11 cellular contexts compared by ENCODE assay signal in genomic region chr3:39104961-39105686, GRCh38. TPM values are rescaled to one million over a fixed set of nuclear protein-coding genes. Genes with fewer than 3 reads are reported as not detected.
A peak's percentile ranks its signal among the peaks of the same experiment; 100 is the strongest.
DNase-seq lines count a peak whose midpoint lies in the region; ATAC-seq and TF ChIP-seq lines count a peak whose summit lies in the region.
"Had no signal": no experiment of that assay in that cellular context is flagged by ENCODE, and none has a peak within 500 bp of the region (broad histone marks: within the 10 kb centered on the region; RNA-seq: fewer than 3 reads in every experiment).

No MANE protein-coding gene starts in this region.

- peak; percentile 28 for DNase-seq in stimulated activated CD4-positive, alpha-beta T cell treated with anti-CD3 and anti-CD28 coated beads, Interleukin-4, amount 100 ng/mL, for 1 hour
- no peak for DNase-seq in stimulated activated CD4-positive, alpha-beta T cell treated with anti-CD3 and anti-CD28 coated beads, Interleukin-1b, Interleukin-23, amount 100 ng/mL, for 48 hours
- DNase-seq in WTC11 (ENCODE audit: low spot score) (no peak), vagina (ENCODE audit: extremely low spot score in 2 of 2) (peak; percentile 64 to 83), NCI-H2081 treated with DMSO at 0.1 percent for 48 hours (lab: John Stamatoyannopoulos, UW) (no peak), foreskin keratinocyte (no peak), NCI-H524 treated with DMSO at 0.1 percent for 48 hours (lab: John Stamatoyannopoulos, UW) (no peak)
- DNase-seq in naive thymus-derived CD4-positive, alpha-beta T cell = no peak
- DNase-seq: NK-92 treated with Interleukin-12 subunit alpha and Interleukin-12 subunit beta, amount 100 ng/mL, for 24 hours; stimulated activated CD4-positive, alpha-beta T cell treated with anti-CD3 and anti-CD28 coated beads, Interleukin-4, amount 100 ng/mL, for 24 hours had no signal

- H3K9me3 Mint-ChIP-seq in WTC11 = no peaks in the 10 kb centered on the region
- H3K9me3 Mint-ChIP-seq in naive thymus-derived CD4-positive, alpha-beta T cell = no peaks in the 10 kb centered on the region

- no peak overlapping the region for H3K27ac Mint-ChIP-seq in WTC11
- peak overlapping the region in 8 of 9 donors; percentile 76 to 92 (median 89) for H3K27ac Mint-ChIP-seq in naive thymus-derived CD4-positive, alpha-beta T cell

- CTCF ChIA-PET in WTC11 (lab: Charles Lee) = interaction anchor here (1.1 to 3.0 kb wide), 3 partner anchors 21 to 186 kb away, joined by 3 to 37 read pairs (median 4); no protein-coding TSS in a partner anchor
- CTCF ChIA-PET in naive thymus-derived CD4-positive, alpha-beta T cell (lab: Charles Lee) = interaction anchor here (0.7 to 3.4 kb wide), 6 partner anchors 20 to 186 kb away, joined by 3 to 21 read pairs (median 4); no protein-coding TSS in a partner anchor

- H3K36me3 ChIP-seq in naive thymus-derived CD4-positive, alpha-beta T cell (ENCODE audit: control insufficient read depth in 2 of 3, insufficient read depth in 3 of 3, low read length in 3 of 3) = peaks cover 0 to 15% (median 0%) of the 10 kb centered on the region in 3 experiments
- peaks cover 0 to 5% of the 10 kb centered on the region in 2 donors for H3K36me3 ChIP-seq in vagina

- H3K4me1 ChIP-seq in naive thymus-derived CD4-positive, alpha-beta T cell (ENCODE audit: control insufficient read depth in 2 of 2, insufficient read depth in 2 of 2, low read length in 2 of 2) = peaks cover 18 to 22% of the 10 kb centered on the region in 2 donors
- peaks cover 69% of the 10 kb centered on the region for H3K4me1 ChIP-seq in vagina
- H3K4me1 ChIP-seq in foreskin keratinocyte = peaks cover 10% of the 10 kb centered on the region

- H3K4me3 ChIP-seq in naive thymus-derived CD4-positive, alpha-beta T cell (ENCODE audit: low read length) = no peak overlapping the region
- no peak overlapping the region for H3K4me3 ChIP-seq in vagina

- POLR2A ChIA-PET in WTC11 (lab: Charles Lee) = no interaction called here
- POLR2A ChIA-PET in naive thymus-derived CD4-positive, alpha-beta T cell (lab: Charles Lee) = interaction anchor here (1.1 to 1.7 kb wide), 3 partner anchors 10 to 68 kb away, joined by 4 to 5 read pairs (median 5); no protein-coding TSS in a partner anchor

- ATAC-seq in WTC11 (no peak), foreskin keratinocyte (no peak)
- ATAC-seq in naive thymus-derived CD4-positive, alpha-beta T cell = no peak

- peaks cover 16% of the 10 kb centered on the region for H3K27me3 Mint-ChIP-seq in WTC11 (ENCODE audit: low read depth)
- H3K27me3 Mint-ChIP-seq in naive thymus-derived CD4-positive, alpha-beta T cell = peaks cover 0 to 5% (median 0%) of the 10 kb centered on the region in 5 donors

- TF ChIP-seq CTCF in WTC11 (IDR thresholded peaks at IDR 0.05) (no peak), vagina (IDR thresholded peaks at IDR 0.05) (no peak), foreskin keratinocyte (conservative IDR thresholded peaks at IDR 0.05) (no peak)

- peak overlapping the region; percentile 89; the same call in 1 of the 2 replicates for H3K4me3 Mint-ChIP-seq in WTC11
- peak overlapping the region in 7 of 10 donors; percentile 82 to 100 (median 89) for H3K4me3 Mint-ChIP-seq in naive thymus-derived CD4-positive, alpha-beta T cell

- peaks cover 5% of the 10 kb centered on the region; the same call in 1 of the 2 replicates for H3K36me3 Mint-ChIP-seq in WTC11
- peaks cover 0 to 9% (median 0%) of the 10 kb centered on the region in 5 donors for H3K36me3 Mint-ChIP-seq in naive thymus-derived CD4-positive, alpha-beta T cell

- no peak for TF ChIP-seq POLR2A in vagina (IDR thresholded peaks at IDR 0.05)

- no peaks in the 10 kb centered on the region for H3K9me3 ChIP-seq in naive thymus-derived CD4-positive, alpha-beta T cell (ENCODE audit: control insufficient read depth in 2 of 3, low read length in 3 of 3)
- no peaks in the 10 kb centered on the region for H3K9me3 ChIP-seq in vagina

- H3K4me1 Mint-ChIP-seq in WTC11 = peaks cover 23% of the 10 kb centered on the region
- H3K4me1 Mint-ChIP-seq in naive thymus-derived CD4-positive, alpha-beta T cell = peaks cover 50 to 75% (median 61%) of the 10 kb centered on the region in 7 donors

- H3K27me3 ChIP-seq in naive thymus-derived CD4-positive, alpha-beta T cell (ENCODE audit: control insufficient read depth in 2 of 2, insufficient read depth in 2 of 2, low read length in 2 of 2) = no peaks in the 10 kb centered on the region
- H3K27me3 ChIP-seq in vagina = no peaks in the 10 kb centered on the region
- no peaks in the 10 kb centered on the region for H3K27me3 ChIP-seq in foreskin keratinocyte

- intact Hi-C loops in naive thymus-derived CD4-positive, alpha-beta T cell (cut with micrococcal nuclease) = loop anchor here in 1 of 2 donors (5.0 kb wide), 1 partner anchor 968 kb away; the partner anchor contains the start of genes ACAA1 and MYD88
- intact Hi-C loops in vagina (cut with DNase I) = loop anchor here (5.0 kb wide), 1 partner anchor 42 kb away; no protein-coding TSS in a partner anchor

- H3K27ac ChIP-seq in naive thymus-derived CD4-positive, alpha-beta T cell (ENCODE audit: low read depth, low read length) = peak overlapping the region; percentile 27
- H3K27ac ChIP-seq in vagina = no peak overlapping the region
- no peak overlapping the region for H3K27ac ChIP-seq in foreskin keratinocyte

TF ChIP-seq in WTC11, 78 proteins besides CTCF, POLR2A, EP300 and RAD21 (continues in another document):
- TF ChIP-seq JAZF1 (CRISPR knock-in tag; IDR thresholded peaks at IDR 0.05) (no peak), IRF2 (CRISPR knock-in tag; IDR thresholded peaks at IDR 0.05; ENCODE audit: borderline replicate concordance, low read depth) (no peak), SMAD3 (CRISPR knock-in tag; IDR thresholded peaks at IDR 0.05; ENCODE audit: borderline replicate concordance) (no peak), RELA (CRISPR knock-in tag; IDR thresholded peaks at IDR 0.05; ENCODE audit: borderline replicate concordance) (no peak), TCF7 (CRISPR knock-in tag; IDR thresholded peaks at IDR 0.05; ENCODE audit: low read depth) (no peak), MXD4 (CRISPR knock-in tag; IDR thresholded peaks at IDR 0.05; ENCODE audit: borderline replicate concordance) (no peak), CDX4 (CRISPR knock-in tag; IDR thresholded peaks at IDR 0.05; ENCODE audit: borderline replicate concordance) (no peak), NFATC4 (CRISPR knock-in tag; IDR thresholded peaks at IDR 0.05) (no peak), ERG (CRISPR knock-in tag; IDR thresholded peaks at IDR 0.05) (no peak), ZBTB43 (CRISPR knock-in tag; IDR thresholded peaks at IDR 0.05) (no peak)

RNA-seq across cellular contexts. Expression of gene GORASP1, which starts 2.3 kb away (rescaled TPM):
- total RNA-seq in WTC11 (2021) (44.6 to 50.7 TPM (median 47.4 TPM) in 3 replicates), vagina (45.9 TPM), foreskin keratinocyte (45.5 and 49.8 TPM in 2 replicates)
- total RNA-seq in naive thymus-derived CD4-positive, alpha-beta T cell = 10 to 100 TPM; 28.2 to 58.5 (median 44.6) TPM
- polyA plus RNA-seq in naive thymus-derived CD4-positive, alpha-beta T cell = 10 to 100 TPM; 14.8 to 22.0 TPM
- 29.6 and 29.9 TPM in 2 replicates for polyA plus RNA-seq in foreskin keratinocyte

RNA-seq across cellular contexts. Expression of gene TTC21A, which starts 2.4 kb away (rescaled TPM):
- total RNA-seq in WTC11 (2021) (3.8 to 4.6 TPM (median 4.4 TPM) in 3 replicates), vagina (8.8 TPM), foreskin keratinocyte (1.4 TPM in 2 replicates)
- total RNA-seq in naive thymus-derived CD4-positive, alpha-beta T cell = 1 to 10 TPM; 2.8 to 9.7 (median 5.3) TPM
- polyA plus RNA-seq in naive thymus-derived CD4-positive, alpha-beta T cell = under 1 TPM; 0.37 to 0.63 TPM
- 0.80 and 1.3 TPM in 2 replicates for polyA plus RNA-seq in foreskin keratinocyte

RNA-seq across cellular contexts. Expression of gene CSRNP1, which starts 48.3 kb away (rescaled TPM):
- total RNA-seq in WTC11 (2021) = 8.0 to 8.7 TPM (median 8.5 TPM) in 3 replicates
- 100 to 1,000 TPM in 2 of 5 experiments, 10 to 100 TPM in 3; 13.7 to 319 (median 22.9) TPM for total RNA-seq in naive thymus-derived CD4-positive, alpha-beta T cell
- polyA plus RNA-seq in naive thymus-derived CD4-positive, alpha-beta T cell = 10 to 100 TPM in 1 of 2 donors, 1 to 10 TPM in 1; 9.8 to 12.1 TPM
- 99.7 TPM for total RNA-seq in vagina
- 9.6 and 16.1 TPM in 2 replicates for total RNA-seq in foreskin keratinocyte
- polyA plus RNA-seq in foreskin keratinocyte = 6.4 and 10.2 TPM in 2 replicates

RNA-seq across cellular contexts. Expression of gene WDR48, which starts 53.3 kb away (rescaled TPM):
- total RNA-seq in WTC11 (2021) = 35.5 to 40.9 TPM (median 40.9 TPM) in 3 replicates
- 10 to 100 TPM; 46.7 to 97.7 (median 68.0) TPM for total RNA-seq in naive thymus-derived CD4-positive, alpha-beta T cell
- polyA plus RNA-seq in naive thymus-derived CD4-positive, alpha-beta T cell = 10 to 100 TPM; 37.5 to 46.6 TPM
- total RNA-seq in vagina = 43.7 TPM
- total RNA-seq in foreskin keratinocyte = 18.3 and 20.0 TPM in 2 replicates
- 7.0 and 7.2 TPM in 2 replicates for polyA plus RNA-seq in foreskin keratinocyte

RNA-seq across cellular contexts. Expression of gene SCN11A, which starts 53.4 kb away (rescaled TPM):
- total RNA-seq in WTC11 (2021) = 0.13 to 0.27 TPM (median 0.25 TPM) in 3 replicates
- under 1 TPM; 0.07 to 0.32 (median 0.19) TPM for total RNA-seq in naive thymus-derived CD4-positive, alpha-beta T cell
- polyA plus RNA-seq in naive thymus-derived CD4-positive, alpha-beta T cell = not detected
- total RNA-seq in vagina = not detected
- not detected in 2 replicates for total RNA-seq in foreskin keratinocyte
- not detected in 2 replicates for polyA plus RNA-seq in foreskin keratinocyte
- total RNA-seq: HT1080 had no signal

Comparison
In these comparisons a context has a peak if more than half of its experiments do, and no peak if none do; other contexts are left out.
1. DNase-seq: peak in stimulated activated CD4-positive, alpha-beta T cell treated with anti-CD3 and anti-CD28 coated beads, Interleukin-4, amount 100 ng/mL, for 1 hour (single experiment) and vagina (2 of 2); none in stimulated activated CD4-positive, alpha-beta T cell treated with anti-CD3 and anti-CD28 coated beads, Interleukin-1b, Interleukin-23, amount 100 ng/mL, for 48 hours (single experiment), WTC11 (single experiment), naive thymus-derived CD4-positive, alpha-beta T cell (0 of 9), NCI-H2081 treated with DMSO at 0.1 percent for 48 hours (single experiment), foreskin keratinocyte (0 of 2) and NCI-H524 treated with DMSO at 0.1 percent for 48 hours (single experiment).